24 cellular contexts compared by ENCODE assay signal in genomic region chr18:77329651-77330050, GRCh38.
DNase-seq lines count a peak whose midpoint lies in the region; ATAC-seq and TF ChIP-seq lines count a peak whose summit lies in the region.
"Had no signal": no experiment of that assay in that cellular context is flagged by ENCODE, and none has a peak within 500 bp of the region (broad histone marks: within the 10 kb centered on the region; RNA-seq: fewer than 3 reads in every experiment).

No MANE protein-coding gene starts in this region.

- no peaks in the 10 kb centered on the region for H3K36me3 Mint-ChIP-seq in GM23338 (ENCODE audit: low read depth)
- H3K36me3 Mint-ChIP-seq: CD14-positive monocyte; CD4-positive, alpha-beta memory T cell; CD4-positive, CD25-positive, alpha-beta regulatory T cell had no signal

- no peak overlapping the region for H3K4me3 Mint-ChIP-seq in GM23338
- H3K4me3 Mint-ChIP-seq: CD14-positive monocyte; CD4-positive, alpha-beta memory T cell; CD4-positive, CD25-positive, alpha-beta regulatory T cell; CD8-positive, alpha-beta memory T cell had no signal

- ATAC-seq in GM23338 (no peak), HG03378 (IDR thresholded peaks at IDR 0.05; ENCODE audit: unreplicated experiment) (no peak)
- ATAC-seq: A549, GM12878 had no signal

- no peak overlapping the region for H3K18ac ChIP-seq in mesenchymal stem cell (ENCODE audit: low read depth in 1 of 2, low read length in 2 of 2)

- no peak for TF ChIP-seq CTCF in GM23338 (conservative IDR thresholded peaks at IDR 0.05; ENCODE audit: low read depth in 2 of 2)

- H3K4me3 ChIP-seq in GM23338: no peak overlapping the region
- no peak overlapping the region for H3K4me3 ChIP-seq in mesenchymal stem cell (ENCODE audit: insufficient read depth in 1 of 2, low read depth in 1 of 2, low read length in 2 of 2)
- H3K4me3 ChIP-seq: A549, BLaER1, GM12878 had no signal

- peak overlapping the region; percentile 8 for H3K9ac ChIP-seq in mesenchymal stem cell (ENCODE audit: low read length)
- H3K9ac ChIP-seq: BLaER1 had no signal

- H4K91ac ChIP-seq in mesenchymal stem cell (ENCODE audit: low read length): no peak overlapping the region

- no peak overlapping the region for H2BK15ac ChIP-seq in mesenchymal stem cell (ENCODE audit: low read depth, poor library complexity, severe bottlenecking)

- H3K4me1 Mint-ChIP-seq in GM23338: no peaks in the 10 kb centered on the region
- H3K4me1 Mint-ChIP-seq: CD14-positive monocyte; CD4-positive, alpha-beta memory T cell; CD8-positive, alpha-beta memory T cell had no signal

- H2AK5ac ChIP-seq in mesenchymal stem cell (ENCODE audit: low read length, severe bottlenecking): no peak overlapping the region

- H3K79me2 ChIP-seq in GM23338 (replicated peaks; ENCODE audit: insufficient read depth): no peaks in the 10 kb centered on the region

- H3K4me1 ChIP-seq in GM23338 (ENCODE audit: insufficient read depth): no peaks in the 10 kb centered on the region
- H3K4me1 ChIP-seq in mesenchymal stem cell (ENCODE audit: control insufficient read depth, insufficient read depth, low read depth, low read length): no peaks in the 10 kb centered on the region
- H3K4me1 ChIP-seq: A549, BE2C, BLaER1 had no signal

- no peaks in the 10 kb centered on the region for H3K79me1 ChIP-seq in mesenchymal stem cell (replicated peaks; ENCODE audit: low read length, poor library complexity, severe bottlenecking)

- no peak overlapping the region for H4K8ac ChIP-seq in mesenchymal stem cell (ENCODE audit: low read length)

- H3K14ac ChIP-seq in mesenchymal stem cell (ENCODE audit: low read length in 2 of 2): no peak overlapping the region

- H3F3A ChIP-seq in GM23338 (replicated peaks; ENCODE audit: low read depth): no peaks in the 10 kb centered on the region

- H2BK12ac ChIP-seq in mesenchymal stem cell (ENCODE audit: low read length in 2 of 2): no peak overlapping the region

- no peak overlapping the region for H3K4ac ChIP-seq in mesenchymal stem cell (ENCODE audit: low read depth in 1 of 2, low read length in 2 of 2)

- H3K23ac ChIP-seq in mesenchymal stem cell (ENCODE audit: low read length in 2 of 2): no peak overlapping the region

- H3K27me3 Mint-ChIP-seq in GM23338 (ENCODE audit: insufficient read depth, low read depth, poor library complexity): peaks cover 1% of the 10 kb centered on the region

- H3K27ac ChIP-seq in GM23338 (ENCODE audit: low read depth) (no peak overlapping the region), mesenchymal stem cell (ENCODE audit: low read length, poor library complexity, severe bottlenecking) (no peak overlapping the region)
- H3K27ac ChIP-seq: 22Rv1, A549, BLaER1 had no signal

- no peaks in the 10 kb centered on the region for H3K27me3 ChIP-seq in GM23338 (ENCODE audit: insufficient read depth)
- peaks cover 0 to 9% of the 10 kb centered on the region in 2 experiments for H3K27me3 ChIP-seq in mesenchymal stem cell (ENCODE audit: control insufficient read depth in 1 of 2, insufficient read depth in 1 of 2, low read length in 2 of 2)
- H3K27me3 ChIP-seq: BE2C, BLaER1 had no signal

- no peaks in the 10 kb centered on the region for H3K36me3 ChIP-seq in GM23338 (ENCODE audit: insufficient read depth)
- no peaks in the 10 kb centered on the region for H3K36me3 ChIP-seq in mesenchymal stem cell (ENCODE audit: control insufficient read depth in 1 of 2, insufficient read depth in 2 of 2, low read depth in 1 of 2, low read length in 2 of 2)
- H3K36me3 ChIP-seq: BE2C, BLaER1 had no signal

- no peak overlapping the region for H3K27ac Mint-ChIP-seq in GM23338
- H3K27ac Mint-ChIP-seq: CD14-positive monocyte; CD4-positive, alpha-beta memory T cell; CD4-positive, CD25-positive, alpha-beta regulatory T cell; CD8-positive, alpha-beta memory T cell had no signal

- H2BK5ac ChIP-seq in mesenchymal stem cell (ENCODE audit: low read depth, low read length, poor library complexity, severe bottlenecking): no peak overlapping the region

- no peak overlapping the region for H3K4me2 ChIP-seq in GM23338
- H3K4me2 ChIP-seq in mesenchymal stem cell (ENCODE audit: low read length, poor library complexity, severe bottlenecking): no peak overlapping the region
- H3K4me2 ChIP-seq: A549, BLaER1 had no signal

- H2AFZ ChIP-seq in GM23338 (peak overlapping the region; percentile 5; the same call in 1 of the 2 replicates), mesenchymal stem cell (ENCODE audit: low read depth, low read length) (no peak overlapping the region)

- DNase-seq in Ammon's horn (ENCODE audit: low spot score) (peak; percentile 17), GM23338 (ENCODE audit: low spot score) (no peak), mesenchymal stem cell (no peak), D341Med (ENCODE audit: low spot score) (no peak)
- DNase-seq: AML-193; BE2C; C1 segment of cervical spinal cord; CD4-positive, alpha-beta memory T cell; CD4-positive, CD25-positive, alpha-beta regulatory T cell; CD8-positive, alpha-beta memory T cell; COR-L47; DMS 273 treated with DMSO at 0.1 percent for 48 hours; DMS153; DMS53; DMS79; DND-41; EL; GDM1 had no signal

- no peaks in the 10 kb centered on the region for H4K20me1 ChIP-seq in GM23338 (replicated peaks; ENCODE audit: insufficient read depth)
- H4K20me1 ChIP-seq: BLaER1 had no signal

- no peaks in the 10 kb centered on the region for H3K9me2 ChIP-seq in GM23338 (ENCODE audit: insufficient read depth)

- no peaks in the 10 kb centered on the region for H3K9me3 ChIP-seq in mesenchymal stem cell (ENCODE audit: control insufficient read depth, low read length)
- H3K9me3 ChIP-seq: A549, BE2C, BLaER1 had no signal

- WGBS in mesenchymal stem cell: 100% methylated on average over 1 of the region's 3 CpGs

- H3K9me3 Mint-ChIP-seq in GM23338: peaks cover 4% of the 10 kb centered on the region; the same call in 2 of the 3 replicates

- no peak overlapping the region for H2BK120ac ChIP-seq in mesenchymal stem cell (ENCODE audit: low read depth, low read length)

TF ChIP-seq in GM23338, 12 proteins besides CTCF, POLR2A, EP300 and RAD21 (continues in another document):
- TF ChIP-seq ZNF462 (CRISPR knock-in tag; IDR thresholded peaks at IDR 0.05) (no peak), EZH2 (IDR thresholded peaks at IDR 0.05; ENCODE audit: low read depth, unreplicated experiment) (no peak), ZNF114 (CRISPR knock-in tag; IDR thresholded peaks at IDR 0.05) (no peak), JUNB (IDR thresholded peaks at IDR 0.05; ENCODE audit: unreplicated experiment) (no peak), ZNF331 (CRISPR knock-in tag; IDR thresholded peaks at IDR 0.05; ENCODE audit: low read depth) (no peak), STAT1 (IDR thresholded peaks at IDR 0.05; ENCODE audit: unreplicated experiment) (no peak), POLR2AphosphoS5 (IDR thresholded peaks at IDR 0.05; ENCODE audit: low read depth) (no peak)
